10 cellular contexts compared by ENCODE assay signal in genomic region chr4:15691346-15692140, GRCh38. TPM values are rescaled to one million over a fixed set of nuclear protein-coding genes. Genes with fewer than 3 reads are reported as not detected.
DNase-seq lines count a peak whose midpoint lies in the region; ATAC-seq, FAIRE-seq and TF ChIP-seq lines count a peak whose summit lies in the region.
"Had no signal": no experiment of that assay in that cellular context is flagged by ENCODE, and none has a peak within 500 bp of the region (broad histone marks: within the 10 kb centered on the region; RNA-seq: fewer than 3 reads in every experiment).

No MANE protein-coding gene starts in this region.

- H3K9me1 ChIP-seq in K562 (ENCODE audit: control insufficient read depth, insufficient read depth, low read length), result no peaks in the 10 kb centered on the region

- POLR2A ChIA-PET in K562 (lab: Yijun Ruan, JAX), result no interaction called here

- no TSS peak for BruUV-seq in K562 (replicated peaks; lab: Mats Ljungman, UMichigan)

- H3K79me2 ChIP-seq in K562 (ENCODE audit: control insufficient read depth, insufficient read depth, low read length), result no peaks in the 10 kb centered on the region

- H3K27ac ChIP-seq in right atrium auricular region, result peak overlapping the region in 1 of 2 donors; percentile 63
- H3K27ac ChIP-seq in K562 (ENCODE audit: extremely low read depth, low read depth, low read length), result no peak overlapping the region
- H3K27ac ChIP-seq in uterus, result peak overlapping the region; percentile 35 to 38

- H3K4me1 Mint-ChIP-seq in activated naive CD8-positive, alpha-beta T cell treated with anti-CD3 and anti-CD28 coated beads, Interleukin-2, amount 50 U/mL, for 24 hours, result no peaks in the 10 kb centered on the region

- intact Hi-C loops in Right ventricle myocardium superior (cut with DNase I), result no loop called here
- intact Hi-C loops in K562 (cut with micrococcal nuclease), result no loop called here
- intact Hi-C loops in uterus (cut with DNase I; ENCODE audit: low total_unique reads), result no loop called here

- H3K4me1 ChIP-seq in right atrium auricular region, result peaks cover 0 to 14% of the 10 kb centered on the region in 2 donors
- no peaks in the 10 kb centered on the region for H3K4me1 ChIP-seq in K562 (replicated peaks in 1 of 2; ENCODE audit: control insufficient read depth in 2 of 2, insufficient read depth in 2 of 2, low read length in 2 of 2)
- no peaks in the 10 kb centered on the region for H3K4me1 ChIP-seq in uterus

- no peak overlapping the region for H3K9ac ChIP-seq in K562 (ENCODE audit: insufficient read depth in 1 of 2, low read depth in 2 of 2, low read length in 2 of 2)

- H3K4me3 Mint-ChIP-seq in activated naive CD8-positive, alpha-beta T cell treated with anti-CD3 and anti-CD28 coated beads, Interleukin-2, amount 50 U/mL, for 24 hours, result no peak overlapping the region

- no peaks in the 10 kb centered on the region for H3K27me3 ChIP-seq in right atrium auricular region
- H3K27me3 ChIP-seq in K562 (ENCODE audit: control insufficient read depth in 2 of 2, insufficient read depth in 2 of 2, low read length in 2 of 2), result peaks cover 8 to 9% of the 10 kb centered on the region in 2 experiments; a peak in 3 of 5 replicates
- H3K27me3 ChIP-seq in uterus, result no peaks in the 10 kb centered on the region

- H3K4me3 ChIP-seq in right atrium auricular region, result no peak overlapping the region
- no peak overlapping the region for H3K4me3 ChIP-seq in K562
- H3K4me3 ChIP-seq in uterus, result no peak overlapping the region

- H2AFZ ChIP-seq in K562 (ENCODE audit: low read depth, low read length), result no peak overlapping the region

- no peak for TF ChIP-seq EP300 in K562 (IDR thresholded peaks at IDR 0.05; ENCODE audit: low read length)

- WGBS in K562 (ENCODE audit: insufficient coverage, low coverage, missing lambda C conversion rate), result 13% methylated on average over 3 of the region's 3 CpGs

- CTCF ChIA-PET in K562 (lab: Yijun Ruan, JAX; ENCODE audit: low intra/inter-chr PET ratio), result no interaction called here

- no peak for TF ChIP-seq RAD21 in K562 (CRISPR knock-in tag; conservative IDR thresholded peaks at IDR 0.05 in 1 of 2, IDR thresholded peaks at IDR 0.05 in 1 of 2)

- H3K4me2 ChIP-seq in K562 (ENCODE audit: insufficient read depth, low read length), result no peak overlapping the region

- in situ Hi-C loops in K562 (cut with MboI), result no loop called here

- H3K36me3 Mint-ChIP-seq in activated naive CD8-positive, alpha-beta T cell treated with anti-CD3 and anti-CD28 coated beads, Interleukin-2, amount 50 U/mL, for 24 hours (ENCODE audit: low read depth), result peaks cover 3% of the 10 kb centered on the region

- DNase-seq in Right ventricle myocardium superior (no peak), right atrium auricular region (ENCODE audit: low spot score) (no peak), K562 (ENCODE audit: extremely low read depth in 1 of 4, low spot score in 3 of 4) (no peak), kidney glomerular epithelial cell (lab: John Stamatoyannopoulos, UW) (peak; percentile 44), uterus (no peak)
- no peak for DNase-seq in activated naive CD8-positive, alpha-beta T cell treated with anti-CD3 and anti-CD28 coated beads, Interleukin-2, amount 50 U/mL, for 24 hours
- DNase-seq: NCI-H2227 treated with DMSO at 0.1 percent for 48 hours had no signal

- H3K27me3 Mint-ChIP-seq in activated naive CD8-positive, alpha-beta T cell treated with anti-CD3 and anti-CD28 coated beads, Interleukin-2, amount 50 U/mL, for 24 hours, result no peaks in the 10 kb centered on the region

- H3K9me3 ChIP-seq in right atrium auricular region, result no peaks in the 10 kb centered on the region
- no peaks in the 10 kb centered on the region; the same call in 1 of the 2 replicates for H3K9me3 ChIP-seq in K562 (replicated peaks; ENCODE audit: control insufficient read depth, insufficient read depth, low read depth, low read length)
- no peaks in the 10 kb centered on the region for H3K9me3 ChIP-seq in uterus

- H4K20me1 ChIP-seq in K562 (replicated peaks; ENCODE audit: control insufficient read depth, insufficient read depth, low read length), result no peaks in the 10 kb centered on the region

- FAIRE-seq in K562 (lab: Jason Lieb, UNC), result no peak

- no peak overlapping the region for H3K27ac Mint-ChIP-seq in activated naive CD8-positive, alpha-beta T cell treated with anti-CD3 and anti-CD28 coated beads, Interleukin-2, amount 50 U/mL, for 24 hours

- TF ChIP-seq CTCF in right atrium auricular region (IDR thresholded peaks at IDR 0.05) (no peak), K562 (IDR thresholded peaks at IDR 0.05 in 2 of 3, conservative IDR thresholded peaks at IDR 0.05 in 1 of 3; ENCODE audit: insufficient read depth in 2 of 3, low read depth in 1 of 3, low read length in 3 of 3) (no peak), uterus (IDR thresholded peaks at IDR 0.05) (no peak)

- no peak for TF ChIP-seq POLR2A in K562 (conservative IDR thresholded peaks at IDR 0.05)
- TF ChIP-seq POLR2A in uterus (IDR thresholded peaks at IDR 0.05), result no peak

- H3K9me3 Mint-ChIP-seq in activated naive CD8-positive, alpha-beta T cell treated with anti-CD3 and anti-CD28 coated beads, Interleukin-2, amount 50 U/mL, for 24 hours, result no peaks in the 10 kb centered on the region

- H3K36me3 ChIP-seq in right atrium auricular region (peaks cover 11% of the 10 kb centered on the region), K562 (ENCODE audit: control insufficient read depth, insufficient read depth, low read length) (peaks cover 16% of the 10 kb centered on the region; the same call in 2 of the 3 replicates), uterus (no peaks in the 10 kb centered on the region)

- peak; percentile 21 for ATAC-seq in Right ventricle myocardium superior (ENCODE audit: poor library complexity)
- peak; percentile 25; the same call in 1 of the 3 replicates for ATAC-seq in K562
- ATAC-seq in GM19035 (IDR thresholded peaks at IDR 0.05; ENCODE audit: unreplicated experiment), result no peak
- no peak for ATAC-seq in GM21360 (IDR thresholded peaks at IDR 0.05; ENCODE audit: unreplicated experiment)
- no peak for ATAC-seq in activated naive CD8-positive, alpha-beta T cell treated with anti-CD3 and anti-CD28 coated beads, Interleukin-2, amount 50 U/mL, for 24 hours
- ATAC-seq: activated CD4-positive, CD25-positive, alpha-beta regulatory T cell treated with anti-CD3 and anti-CD28 coated beads, Interleukin-2, amount 50 U/mL, for 24 hours had no signal

RNA-seq across cellular contexts. Expression of gene FAM200B, which starts 9.9 kb away (rescaled TPM):
- total RNA-seq in Right ventricle myocardium superior (25.5 TPM), right atrium auricular region (10 to 100 TPM; 41.4 to 57.4 TPM), K562 (2014; rRNA removed) (17.4 and 21.3 TPM in 2 replicates), K562 (2014; rRNA removed; fragmentation: Illumina TruSeq; extraction: Trizol) (25.5 and 31.8 TPM in 2 replicates), K562 (2015; rRNA removed; fragmentation: Illumina TruSeq; extraction: Trizol) (33.4 and 36.3 TPM in 2 replicates), K562 (2021) (23.2 and 25.4 TPM in 2 replicates), uterus (100 to 1,000 TPM in 1 of 4 donors, 10 to 100 TPM in 3; 41.7 to 104 (median 54.8) TPM)
- total RNA-seq in K562 (2011; cell fraction: chromatin; rRNA removed; ENCODE audit: low replicate concordance), result 8.1 and 22.4 TPM in 2 replicates
- total RNA-seq in K562 (2011; cell fraction: nucleolus; rRNA removed), result 4.8 and 5.4 TPM in 2 replicates
- total RNA-seq in K562 (2011; cell fraction: nucleoplasm; rRNA removed), result 8.8 and 11.5 TPM in 2 replicates
- polyA plus RNA-seq in K562 (2011; rRNA removed) (21.9 and 22.6 TPM in 2 replicates), K562 (2014; fragmentation: Illumina TruSeq; extraction: Trizol) (39.1 and 48.0 TPM in 2 replicates), K562 (2014; fragmentation: Nextera tagmentation; extraction: Ambion mirVana) (10 to 100 TPM; 23.2 to 27.6 TPM), K562 (2014; rRNA removed) (23.3 and 30.3 TPM in 2 replicates)
- polyA plus RNA-seq in K562 (2011; cell fraction: cytosol; rRNA removed), result 5.5 and 12.1 TPM in 2 replicates
- 25.6 and 39.2 TPM in 2 replicates for polyA plus RNA-seq in K562 (2011; cell fraction: nucleus; rRNA removed)
- polyA plus RNA-seq in K562 (2012), result 44.3 and 49.2 TPM in 2 replicates
- polyA minus RNA-seq in K562 (2011; rRNA and poly(A)+ RNA removed), result 12.2 and 17.3 TPM in 2 replicates
- polyA minus RNA-seq in K562 (2011; cell fraction: cytosol; rRNA and poly(A)+ RNA removed), result 5.6 and 8.2 TPM in 2 replicates
- 14.4 and 34.0 TPM in 2 replicates for polyA minus RNA-seq in K562 (2011; cell fraction: nucleus; rRNA and poly(A)+ RNA removed)

RNA-seq across cellular contexts. Expression of gene BST1, which starts 11.3 kb away (rescaled TPM):
- 2.6 TPM for total RNA-seq in Right ventricle myocardium superior
- total RNA-seq in right atrium auricular region, result 10 to 100 TPM in 1 of 2 donors, 1 to 10 TPM in 1; 9.5 to 10.2 TPM
- total RNA-seq in K562 (2011; cell fraction: chromatin; rRNA removed; ENCODE audit: low replicate concordance), result not detected in 2 replicates
- not detected in 2 replicates for total RNA-seq in K562 (2011; cell fraction: nucleolus; rRNA removed)
- not detected in 2 replicates for total RNA-seq in K562 (2011; cell fraction: nucleoplasm; rRNA removed)
- total RNA-seq in K562 (2014; rRNA removed), result not detected in 2 replicates
- total RNA-seq in K562 (2014; rRNA removed; fragmentation: Illumina TruSeq; extraction: Trizol), result not detected in 2 replicates
- not detected in 2 replicates for total RNA-seq in K562 (2015; rRNA removed; fragmentation: Illumina TruSeq; extraction: Trizol)
- not detected in 2 replicates for total RNA-seq in K562 (2021)
- polyA plus RNA-seq in K562 (2011; rRNA removed), result 0.07 TPM in 2 replicates
- polyA plus RNA-seq in K562 (2011; cell fraction: cytosol; rRNA removed), result 0.04 TPM in 1 of 2 replicates, not detected in the other
- polyA plus RNA-seq in K562 (2011; cell fraction: nucleus; rRNA removed), result 0.20 TPM in 1 of 2 replicates, not detected in the other
- polyA plus RNA-seq in K562 (2012), result 0.12 and 0.42 TPM in 2 replicates
- not detected in 2 replicates for polyA plus RNA-seq in K562 (2014; fragmentation: Illumina TruSeq; extraction: Trizol)
- polyA plus RNA-seq in K562 (2014; fragmentation: Nextera tagmentation; extraction: Ambion mirVana), result under 1 TPM; 0.04 to 0.38 TPM
- not detected in 2 replicates for polyA plus RNA-seq in K562 (2014; rRNA removed)
- 0.39 TPM in 1 of 2 replicates, not detected in the other for polyA minus RNA-seq in K562 (2011; rRNA and poly(A)+ RNA removed)
- not detected in 2 replicates for polyA minus RNA-seq in K562 (2011; cell fraction: cytosol; rRNA and poly(A)+ RNA removed)
- polyA minus RNA-seq in K562 (2011; cell fraction: nucleus; rRNA and poly(A)+ RNA removed), result not detected in 2 replicates
- total RNA-seq in uterus, result 10 to 100 TPM in 1 of 4 donors, 1 to 10 TPM in 2, not detected in 1; 1.5 to 11.4 (median 7.7) TPM

RNA-seq across cellular contexts. Expression of gene FBXL5, which starts 36.4 kb away (rescaled TPM):
- total RNA-seq in Right ventricle myocardium superior (99.0 TPM), right atrium auricular region (10 to 100 TPM; 81.0 to 83.1 TPM), K562 (2014; rRNA removed) (32.1 and 37.9 TPM in 2 replicates), K562 (2014; rRNA removed; fragmentation: Illumina TruSeq; extraction: Trizol) (25.3 and 27.9 TPM in 2 replicates), K562 (2015; rRNA removed; fragmentation: Illumina TruSeq; extraction: Trizol) (29.0 and 35.2 TPM in 2 replicates), K562 (2021) (22.1 and 23.5 TPM in 2 replicates), uterus (100 to 1,000 TPM in 3 of 4 donors, 10 to 100 TPM in 1; 69.7 to 261 (median 136) TPM)
- 35.4 and 67.8 TPM in 2 replicates for total RNA-seq in K562 (2011; cell fraction: chromatin; rRNA removed; ENCODE audit: low replicate concordance)
- 35.7 and 50.1 TPM in 2 replicates for total RNA-seq in K562 (2011; cell fraction: nucleolus; rRNA removed)
- 48.0 and 50.8 TPM in 2 replicates for total RNA-seq in K562 (2011; cell fraction: nucleoplasm; rRNA removed)
- polyA plus RNA-seq in K562 (2011; rRNA removed) (24.3 and 26.5 TPM in 2 replicates), K562 (2014; fragmentation: Illumina TruSeq; extraction: Trizol) (13.2 and 15.9 TPM in 2 replicates), K562 (2014; fragmentation: Nextera tagmentation; extraction: Ambion mirVana) (10 to 100 TPM in 1 of 2 experiments, 1 to 10 TPM in 1; 6.0 to 10.8 TPM), K562 (2014; rRNA removed) (15.5 and 28.9 TPM in 2 replicates)
- 10.0 and 12.9 TPM in 2 replicates for polyA plus RNA-seq in K562 (2011; cell fraction: cytosol; rRNA removed)
- polyA plus RNA-seq in K562 (2011; cell fraction: nucleus; rRNA removed), result 25.4 and 27.0 TPM in 2 replicates
- polyA plus RNA-seq in K562 (2012), result 16.8 and 33.6 TPM in 2 replicates
- polyA minus RNA-seq in K562 (2011; rRNA and poly(A)+ RNA removed), result 37.8 and 49.9 TPM in 2 replicates
- polyA minus RNA-seq in K562 (2011; cell fraction: cytosol; rRNA and poly(A)+ RNA removed), result 11.3 and 16.2 TPM in 2 replicates
- 46.7 and 68.4 TPM in 2 replicates for polyA minus RNA-seq in K562 (2011; cell fraction: nucleus; rRNA and poly(A)+ RNA removed)

Comparison
In these comparisons a context has a peak if more than half of its experiments do, and no peak if none do; other contexts are left out.
1. ATAC-seq: peak in Right ventricle myocardium superior (single experiment) and K562 (single experiment); none in GM19035 (single experiment), GM21360 (single experiment) and activated naive CD8-positive, alpha-beta T cell treated with anti-CD3 and anti-CD28 coated beads, Interleukin-2, amount 50 U/mL, for 24 hours (single experiment).